ENCODE assay signal across 8 cellular contexts in the genomic region with DNA sequence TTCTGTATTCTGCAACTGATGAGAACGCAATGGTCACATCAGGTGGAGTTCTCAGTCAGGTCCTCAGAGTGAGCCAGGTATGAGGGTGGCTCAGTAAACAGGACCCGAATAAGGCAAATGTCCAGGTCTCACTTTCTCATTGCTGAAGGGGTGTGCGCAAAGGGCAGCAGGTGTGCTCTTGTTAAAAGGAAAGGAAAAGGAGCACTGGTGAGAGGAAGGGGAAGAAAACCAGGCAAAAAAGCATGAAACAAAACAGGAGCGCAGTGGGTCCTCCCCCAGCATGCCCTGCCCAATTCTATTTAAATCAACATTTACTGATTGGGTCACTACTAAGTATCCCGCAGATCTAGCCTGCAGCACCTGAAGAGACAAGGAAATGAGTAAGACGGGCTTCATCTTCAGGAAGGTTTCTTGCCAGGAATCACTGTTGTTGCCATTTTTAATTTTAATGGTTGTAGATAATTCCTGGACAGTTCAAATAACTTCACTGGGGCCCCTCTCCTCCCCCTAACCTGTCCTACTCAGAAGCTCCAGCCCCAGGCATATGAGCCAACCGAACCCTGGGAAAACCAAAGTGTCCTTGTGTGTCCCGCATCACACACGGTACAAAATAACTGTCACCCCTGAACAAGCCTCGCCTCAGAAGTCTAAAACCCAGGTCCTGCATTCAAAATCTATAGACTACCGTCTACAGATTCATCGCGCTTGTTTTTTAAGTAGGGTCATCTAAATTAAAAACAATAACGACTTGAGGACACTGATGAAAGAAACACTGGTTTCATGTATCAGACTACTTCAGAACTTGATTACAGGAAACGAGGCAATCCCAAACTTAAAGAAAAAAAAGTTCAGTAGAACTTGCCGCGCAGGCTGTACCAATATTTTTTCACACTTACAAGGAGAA. TPM values are rescaled to one million over a fixed set of nuclear protein-coding genes. Genes with fewer than 3 reads are reported as not detected.
DNase-seq lines count a peak whose midpoint lies in the region; ATAC-seq, FAIRE-seq and TF ChIP-seq lines count a peak whose summit lies in the region.

No MANE protein-coding gene starts in this region.

- POLR2A ChIA-PET in A549 (lab: Yijun Ruan, JAX) (no interaction called here), GM12878 (lab: Charles Lee) (interaction anchor here (0.6 to 5.2 kb wide), 4 partner anchors 11 to 373 kb away, joined by 3 to 34 read pairs (median 3); no protein-coding TSS in a partner anchor)

- CTCF ChIA-PET in A549 (lab: Yijun Ruan, JAX): interaction anchor here (1.1 to 2.8 kb wide), 3 partner anchors 10 to 317 kb away, joined by 3 to 9 read pairs (median 5); no protein-coding TSS in a partner anchor
- CTCF ChIA-PET in GM12878 (lab: Yijun Ruan, JAX): interaction anchor here (1.8 to 3.7 kb wide), 4 partner anchors 8 to 85 kb away, joined by 8 to 31 read pairs (median 14); no protein-coding TSS in a partner anchor

- H3K27me3 ChIP-seq in GM12878 (replicated peaks in 1 of 2; ENCODE audit: control insufficient read depth in 2 of 2, insufficient read depth in 2 of 2, low read length in 1 of 2): no peaks in the 10 kb centered on the region
- no peaks in the 10 kb centered on the region for H3K27me3 ChIP-seq in upper lobe of right lung

- H2AFZ ChIP-seq in GM12878 (ENCODE audit: control insufficient read depth, low read depth, low read length): peak overlapping the region; percentile 93

- peak overlapping the region; percentile 82 for H3K9ac ChIP-seq in GM12878 (ENCODE audit: control insufficient read depth, insufficient read depth, low read length)

- ATAC-seq in A549: no peak
- ATAC-seq in GM12878: peak; percentile 41
- peak; percentile 15 for ATAC-seq in upper lobe of right lung
- no peak for ATAC-seq in GM21381 (IDR thresholded peaks at IDR 0.05; ENCODE audit: unreplicated experiment)

- RAD21 ChIA-PET in GM12878 (lab: Charles Lee; ENCODE audit: unreplicated experiment): interaction anchor here (1.2 to 4.4 kb wide), 6 partner anchors 10 to 109 kb away, joined by 3 to 24 read pairs (median 4); no protein-coding TSS in a partner anchor

- intact Hi-C loops in GM12878 (cut with micrococcal nuclease; ENCODE audit: unreplicated experiment): loop anchor here (5.0 kb wide), 5 partner anchors 56 to 326 kb away; partner anchors contain the start of gene E2F3
- intact Hi-C loops in lower leg skin (cut with DNase I; ENCODE audit: low total_unique reads): no loop called here
- intact Hi-C loops in upper lobe of right lung (cut with DNase I): no loop called here

- WGBS in A549 (ENCODE audit: missing lambda C conversion rate): 22% methylated on average over 17 of the region's 17 CpGs
- WGBS in GM12878 (ENCODE audit: insufficient coverage, insufficient replicate concordance, low lambda C conversion rate, missing lambda C conversion rate): 57% methylated on average over 17 of the region's 17 CpGs
- WGBS in lower leg skin, 2 donors: 8 to 9% methylated on average over 17 of the region's 17 CpGs

- no peaks in the 10 kb centered on the region for H4K20me1 ChIP-seq in GM12878 (ENCODE audit: control insufficient read depth, insufficient read depth)

- no peak for FAIRE-seq in A549 (lab: Jason Lieb, UNC)
- FAIRE-seq in GM12878 (lab: Jason Lieb, UNC): peak; percentile 7
- FAIRE-seq in frontal cortex (lab: Jason Lieb, UNC): no peak

- H3K79me2 ChIP-seq in GM12878 (ENCODE audit: control insufficient read depth, insufficient read depth, low read length): peaks cover 47% of the 10 kb centered on the region

- H3K4me1 ChIP-seq in A549: peaks cover 12% of the 10 kb centered on the region
- H3K4me1 ChIP-seq in GM12878 (ENCODE audit: control insufficient read depth, insufficient read depth, low read length): peaks cover 14% of the 10 kb centered on the region
- H3K4me1 ChIP-seq in upper lobe of right lung: peaks cover 22% of the 10 kb centered on the region

- no peaks in the 10 kb centered on the region for H3K9me3 ChIP-seq in A549
- no peaks in the 10 kb centered on the region for H3K9me3 ChIP-seq in GM12878 (replicated peaks; ENCODE audit: control insufficient read depth, insufficient read depth, low read length)
- no peaks in the 10 kb centered on the region for H3K9me3 ChIP-seq in upper lobe of right lung

- H3K27ac ChIP-seq in A549 (peak overlapping the region; percentile 81 to 88), GM12878 (ENCODE audit: control insufficient read depth, insufficient read depth) (peak overlapping the region; percentile 77), upper lobe of right lung (peak overlapping the region; percentile 91)

- SMC1A ChIA-PET in GM12878 (lab: Charles Lee; ENCODE audit: uncharacterized antibody, unreplicated experiment): interaction anchor here (1.2 to 6.0 kb wide), 4 partner anchors 11 to 82 kb away, joined by 3 to 64 read pairs (median 4); no protein-coding TSS in a partner anchor

- H3K4me3 ChIP-seq in A549 (peak overlapping the region; percentile 65), GM12878 (peak overlapping the region; percentile 82), lower leg skin (ENCODE audit: low read depth, poor library complexity, severe bottlenecking) (peak overlapping the region; percentile 67), upper lobe of right lung (peak overlapping the region; percentile 85)

- BruUV-seq in GM12878 (replicated peaks; lab: Mats Ljungman, UMichigan): TSS peak; percentile 83

- in situ Hi-C loops in GM12878 (cut with MboI): no loop called here

- TF ChIP-seq CTCF in A549 (IDR thresholded peaks at IDR 0.05): no peak
- TF ChIP-seq CTCF in GM12878 (IDR thresholded peaks at IDR 0.05 in 2 of 3, conservative IDR thresholded peaks at IDR 0.05 in 1 of 3; ENCODE audit: control insufficient read depth in 2 of 3, extremely low read depth in 1 of 3, insufficient read depth in 1 of 3, low read depth in 3 of 3, low read length in 3 of 3): no peak
- no peak for TF ChIP-seq CTCF in lower leg skin (IDR thresholded peaks at IDR 0.05)
- TF ChIP-seq CTCF in upper lobe of right lung (IDR thresholded peaks at IDR 0.05): no peak

- TF ChIP-seq RAD21 in A549 (conservative IDR thresholded peaks at IDR 0.05 in 1 of 2, IDR thresholded peaks at IDR 0.05 in 1 of 2): no peak
- no peak for TF ChIP-seq RAD21 in GM12878 (IDR thresholded peaks at IDR 0.05; ENCODE audit: insufficient read depth, low read depth, low read length)

- H3K36me3 ChIP-seq in GM12878 (ENCODE audit: control insufficient read depth in 2 of 2, insufficient read depth in 2 of 2, low read length in 1 of 2): no peaks in the 10 kb centered on the region
- no peaks in the 10 kb centered on the region for H3K36me3 ChIP-seq in upper lobe of right lung

- peak overlapping the region; percentile 96 for H3K4me2 ChIP-seq in A549
- peak overlapping the region; percentile 96 for H3K4me2 ChIP-seq in GM12878 (ENCODE audit: control insufficient read depth, insufficient read depth)

- no peak for TF ChIP-seq POLR2A in A549 (IDR thresholded peaks at IDR 0.05; ENCODE audit: low read length)
- TF ChIP-seq POLR2A in GM18526 (IDR thresholded peaks at IDR 0.05; ENCODE audit: extremely low read depth, insufficient read length): peak; percentile 45
- no peak for TF ChIP-seq POLR2A in GM12878 (IDR thresholded peaks at IDR 0.05; ENCODE audit: low read depth, low read length)
- no peak for TF ChIP-seq POLR2A in lower leg skin (IDR thresholded peaks at IDR 0.05)

- DNase-seq in A549 (ENCODE audit: low read depth in 1 of 2, low spot score in 1 of 2) (peak in 1 of 2 experiments; percentile 25), Kasumi-1 (lab: John Stamatoyannopoulos, UW) (peak; percentile 39 to 40), GM12878 (ENCODE audit: low read depth, low spot score) (no peak), lower leg skin (ENCODE audit: low spot score in 2 of 2) (no peak), upper lobe of right lung (no peak), frontal cortex (ENCODE audit: low spot score in 2 of 2) (no peak)

- TF ChIP-seq EP300 in A549 (IDR thresholded peaks at IDR 0.05) (no peak), GM12878 (IDR thresholded peaks at IDR 0.05; ENCODE audit: borderline replicate concordance in 1 of 2, control insufficient read depth in 1 of 2, low read depth in 2 of 2, low read length in 2 of 2) (no peak)

TF ChIP-seq in A549, 52 proteins besides CTCF, POLR2A, EP300 and RAD21 (continues in another document):
- TF ChIP-seq HEYL (CRISPR knock-in tag; IDR thresholded peaks at IDR 0.05) (no peak), KDM5A (IDR thresholded peaks at IDR 0.05) (no peak)

TF ChIP-seq in GM12878, 131 proteins besides CTCF, POLR2A, EP300 and RAD21 (continues in another document):
- TF ChIP-seq MXI1 (IDR thresholded peaks at IDR 0.05; ENCODE audit: low read depth, low read length): peak; percentile 62

RNA-seq across cellular contexts. Expression of gene MBOAT1, which starts 1.0 kb away (rescaled TPM):
- 5.5 and 5.7 TPM in 2 replicates for polyA plus RNA-seq in A549 (2011; rRNA removed)
- 1.4 and 1.9 TPM in 2 replicates for polyA plus RNA-seq in A549 (2012; cell fraction: cytosol; rRNA removed)
- polyA plus RNA-seq in A549 (2012; cell fraction: nucleus; rRNA removed): 2.7 and 4.7 TPM in 2 replicates
- 1.8 to 2.2 TPM (median 1.9 TPM) in 3 replicates for polyA plus RNA-seq in A549 (2017; fragmentation: RNase III; extraction: RNeasy Plus Mini Kit Qiagen cat#74134 plus additional on column Dnase treatment)
- polyA minus RNA-seq in A549 (2011; rRNA and poly(A)+ RNA removed): 11.2 and 14.8 TPM in 2 replicates
- total RNA-seq in GM12878 (2013; cell fraction: nucleolus; rRNA removed): 52.4 and 54.2 TPM in 2 replicates
- total RNA-seq in GM12878 (2014; rRNA removed): 21.0 and 22.7 TPM in 2 replicates
- 17.0 and 17.2 TPM in 2 replicates for total RNA-seq in GM12878 (2014; rRNA removed; fragmentation: Illumina TruSeq; extraction: Trizol)
- 18.2 and 19.3 TPM in 2 replicates for total RNA-seq in GM12878 (2021)
- polyA plus RNA-seq in GM12878 (2011; ENCODE audit: low read depth): 7.0 TPM
- 13.9 and 16.1 TPM in 2 replicates for polyA plus RNA-seq in GM12878 (2011; rRNA removed)
- 9.0 and 11.4 TPM in 2 replicates for polyA plus RNA-seq in GM12878 (2011; cell fraction: cytosol; rRNA removed)
- polyA plus RNA-seq in GM12878 (2011; cell fraction: nucleus; rRNA removed): 17.9 and 22.1 TPM in 2 replicates
- polyA plus RNA-seq in GM12878 (2012): 6.3 and 9.0 TPM in 2 replicates
- polyA plus RNA-seq in GM12878 (2014; fragmentation: Illumina TruSeq; extraction: Trizol): 13.3 and 20.8 TPM in 2 replicates
- under 1 TPM; 0.39 to 0.44 TPM for polyA plus RNA-seq in GM12878 (2014; fragmentation: Nextera tagmentation; extraction: Ambion mirVana)
- polyA plus RNA-seq in GM12878 (2014; rRNA removed): 7.6 and 9.9 TPM in 2 replicates
- 1 to 10 TPM; 4.6 to 7.7 TPM for polyA plus RNA-seq in GM12878 (2016; fragmentation: Nextera tagmentation; extraction: Ambion mirVana)
- polyA minus RNA-seq in GM12878 (2011; rRNA and poly(A)+ RNA removed): 33.9 and 34.7 TPM in 2 replicates
- polyA minus RNA-seq in GM12878 (2011; cell fraction: cytosol; rRNA and poly(A)+ RNA removed): 17.2 and 17.4 TPM in 2 replicates
- polyA minus RNA-seq in GM12878 (2011; cell fraction: nucleus; rRNA and poly(A)+ RNA removed): 17.4 and 22.4 TPM in 2 replicates
- total RNA-seq in lower leg skin: 1 to 10 TPM; 5.8 to 8.2 (median 6.6) TPM
- 8.5 TPM for total RNA-seq in upper lobe of right lung
- total RNA-seq in frontal cortex: 7.3 TPM

Comparison
In these comparisons a context has a peak if more than half of its experiments do, and no peak if none do; other contexts are left out.
1. ATAC-seq: peak in GM12878 (single experiment) and upper lobe of right lung (single experiment); none in A549 (0 of 2) and GM21381 (single experiment).
2. DNase-seq: peak in Kasumi-1 (2 of 2); none in GM12878 (single experiment), lower leg skin (0 of 2), upper lobe of right lung (single experiment) and frontal cortex (0 of 2).
3. Of the 24 proteins assayed by ChIP-seq in both GM12878 and A549: peak only in GM12878: CHD2; only in A549: none; in both: none; in neither: 23.
4. Peak in every context shown above with its lines, with median percentiles within 50 percentile points of each other: H3K27ac ChIP-seq and H3K4me3 ChIP-seq.